ENCODE assay signal across 8 cellular contexts in genomic region chr1:155226188-155226909, GRCh38. TPM values are rescaled to one million over a fixed set of nuclear protein-coding genes. Genes with fewer than 3 reads are reported as not detected.
A peak's percentile ranks its signal among the peaks of the same experiment; 100 is the strongest.
DNase-seq lines count a peak whose midpoint lies in the region; ATAC-seq and TF ChIP-seq lines count a peak whose summit lies in the region.

No MANE protein-coding gene starts in this region.

- H3K27me3 ChIP-seq in SJSA1 (replicated peaks) = no peaks in the 10 kb centered on the region
- H3K27me3 ChIP-seq in ovary = no peaks in the 10 kb centered on the region
- no peaks in the 10 kb centered on the region for H3K27me3 ChIP-seq in thoracic aorta (replicated peaks; ENCODE audit: insufficient read depth)

- ATAC-seq in Right ventricle myocardium inferior (peak; percentile 61), thoracic aorta (ENCODE audit: insufficient number of reproducible peaks, low FRiP score, low read depth) (peak; percentile 10), HG03439 (IDR thresholded peaks at IDR 0.05; ENCODE audit: unreplicated experiment) (no peak)

- TF ChIP-seq EP300 in ovary (IDR thresholded peaks at IDR 0.05) = no peak

- TF ChIP-seq POLR2A in NB4 (IDR thresholded peaks at IDR 0.05; ENCODE audit: extremely low read depth, insufficient read length) (no peak), ovary (IDR thresholded peaks at IDR 0.05) (no peak)

- DNase-seq in GM13977 (ENCODE audit: low spot score) (peak; percentile 74), NB4 (ENCODE audit: low read depth) (peak; percentile 92), SJSA1 (ENCODE audit: low read depth in 1 of 2, low spot score in 2 of 2) (peak; percentile 82 to 94), Right ventricle myocardium inferior (ENCODE audit: missing footprints) (peak; percentile 93), ovary (peak; percentile 51 to 84 (median 75)), thoracic aorta (ENCODE audit: low spot score) (peak; percentile 55)
- peak; percentile 86 for DNase-seq in activated naive CD4-positive, alpha-beta T cell treated with anti-CD3 and anti-CD28 coated beads, Interleukin-2, amount 50 U/mL, for 16 hours

- H3K9me3 ChIP-seq in SJSA1 (replicated peaks) (no peaks in the 10 kb centered on the region), ovary (no peaks in the 10 kb centered on the region), thoracic aorta (no peaks in the 10 kb centered on the region)

- H3K4me1 ChIP-seq in SJSA1 (replicated peaks) (peaks cover 46% of the 10 kb centered on the region), ovary (ENCODE audit: insufficient read depth) (no peaks in the 10 kb centered on the region), thoracic aorta (ENCODE audit: control insufficient read depth in 1 of 2, low read depth in 2 of 2) (peaks cover 26 to 38% of the 10 kb centered on the region in 2 donors)

- in situ Hi-C loops in GM13977 (cut with MboI; ENCODE audit: low pct_unique_long_range_greater_than_20kb, low sequenced_read_pairs, unreplicated experiment) = no loop called here

- peaks cover 3% of the 10 kb centered on the region; the same call in 1 of the 2 replicates for H3K36me3 ChIP-seq in SJSA1
- H3K36me3 ChIP-seq in ovary = no peaks in the 10 kb centered on the region
- H3K36me3 ChIP-seq in thoracic aorta = no peaks in the 10 kb centered on the region

- H3K4me3 ChIP-seq in NB4 (ENCODE audit: low read depth, low read length) = peak overlapping the region; percentile 95
- peak overlapping the region; percentile 47 for H3K4me3 ChIP-seq in SJSA1
- H3K4me3 ChIP-seq in ovary = peak overlapping the region; percentile 55
- H3K4me3 ChIP-seq in thoracic aorta = peak overlapping the region; percentile 74

- H3K27ac ChIP-seq in SJSA1 = peak overlapping the region; percentile 73
- peak overlapping the region in 1 of 2 donors; percentile 72 for H3K27ac ChIP-seq in ovary
- peak overlapping the region; percentile 74 to 77 for H3K27ac ChIP-seq in thoracic aorta

- WGBS in ovary, 3 donors = 0% methylated on average over 7 of the region's 7 CpGs

- intact Hi-C loops in Right ventricle myocardium inferior (cut with DNase I) = loop anchor here (1.0 to 2.0 kb wide), 2 partner anchors 19 to 50 kb away; partner anchors contain the start of gene THBS3
- intact Hi-C loops in ovary (cut with DNase I) = loop anchor here in 2 of 4 donors (2.0 to 5.0 kb wide), 2 partner anchors 20 to 34 kb away; partner anchors contain the start of gene THBS3 (in 1 of the 2)

- TF ChIP-seq CTCF in GM13977 (IDR thresholded peaks at IDR 0.05; ENCODE audit: extremely low read depth, insufficient read depth, missing control alignments) = peak; percentile 81
- peak; percentile 66 for TF ChIP-seq CTCF in NB4 (IDR thresholded peaks at IDR 0.05; ENCODE audit: low read depth, low read length)
- TF ChIP-seq CTCF in ovary (IDR thresholded peaks at IDR 0.05) = peak; percentile 30 to 68 (median 56)
- peak; percentile 44 for TF ChIP-seq CTCF in thoracic aorta (IDR thresholded peaks at IDR 0.05)

RNA-seq across cellular contexts. Expression of gene MTX1, which starts 17.9 kb away (rescaled TPM):
- 69.7 and 86.0 TPM in 2 replicates for total RNA-seq in SJSA1 (2014; rRNA removed; shearing (Covaris generic))
- 16.5 TPM for total RNA-seq in Right ventricle myocardium inferior
- 10 to 100 TPM; 18.5 to 33.4 (median 27.7) TPM for total RNA-seq in ovary
- polyA plus RNA-seq in ovary = 10 to 100 TPM; 15.6 to 35.4 TPM
- total RNA-seq in thoracic aorta = 10 to 100 TPM; 21.7 to 22.9 TPM

RNA-seq across cellular contexts. Expression of gene THBS3, which starts 18.7 kb away (rescaled TPM):
- total RNA-seq in SJSA1 (2014; rRNA removed; shearing (Covaris generic)) = 3.2 and 5.4 TPM in 2 replicates
- total RNA-seq in Right ventricle myocardium inferior = 5.7 TPM
- total RNA-seq in ovary = 10 to 100 TPM; 19.9 to 50.2 (median 29.1) TPM
- polyA plus RNA-seq in ovary = 10 to 100 TPM; 23.1 to 28.2 TPM
- total RNA-seq in thoracic aorta = 10 to 100 TPM; 45.3 to 81.6 TPM

RNA-seq across cellular contexts. Expression of gene ENTREP3, which starts 28.9 kb away (rescaled TPM):
- total RNA-seq in SJSA1 (2014; rRNA removed; shearing (Covaris generic)) = 3.7 and 11.9 TPM in 2 replicates
- total RNA-seq in Right ventricle myocardium inferior (14.5 TPM), ovary (10 to 100 TPM; 10.8 to 22.4 (median 20.2) TPM), thoracic aorta (10 to 100 TPM; 14.7 to 16.1 TPM)
- 10 to 100 TPM in 1 of 2 donors, 1 to 10 TPM in 1; 9.3 to 11.8 TPM for polyA plus RNA-seq in ovary

RNA-seq across cellular contexts. Expression of gene SCAMP3, which starts 35.8 kb away (rescaled TPM):
- 54.6 and 55.9 TPM in 2 replicates for total RNA-seq in SJSA1 (2014; rRNA removed; shearing (Covaris generic))
- total RNA-seq in Right ventricle myocardium inferior (55.4 TPM), ovary (10 to 100 TPM; 27.1 to 63.0 (median 40.7) TPM), thoracic aorta (10 to 100 TPM; 32.5 to 50.2 TPM)
- polyA plus RNA-seq in ovary = 10 to 100 TPM; 40.9 to 46.6 TPM

RNA-seq across cellular contexts. Expression of gene CLK2, which starts 47.0 kb away (rescaled TPM):
- total RNA-seq in SJSA1 (2014; rRNA removed; shearing (Covaris generic)) = 13.0 and 13.7 TPM in 2 replicates
- total RNA-seq in Right ventricle myocardium inferior (20.9 TPM), ovary (10 to 100 TPM; 37.9 to 60.9 (median 50.1) TPM), thoracic aorta (10 to 100 TPM; 26.9 to 50.7 TPM)
- 10 to 100 TPM; 46.4 to 51.3 TPM for polyA plus RNA-seq in ovary
